ENCODE assay signal across 8 cellular contexts in the genomic region with DNA sequence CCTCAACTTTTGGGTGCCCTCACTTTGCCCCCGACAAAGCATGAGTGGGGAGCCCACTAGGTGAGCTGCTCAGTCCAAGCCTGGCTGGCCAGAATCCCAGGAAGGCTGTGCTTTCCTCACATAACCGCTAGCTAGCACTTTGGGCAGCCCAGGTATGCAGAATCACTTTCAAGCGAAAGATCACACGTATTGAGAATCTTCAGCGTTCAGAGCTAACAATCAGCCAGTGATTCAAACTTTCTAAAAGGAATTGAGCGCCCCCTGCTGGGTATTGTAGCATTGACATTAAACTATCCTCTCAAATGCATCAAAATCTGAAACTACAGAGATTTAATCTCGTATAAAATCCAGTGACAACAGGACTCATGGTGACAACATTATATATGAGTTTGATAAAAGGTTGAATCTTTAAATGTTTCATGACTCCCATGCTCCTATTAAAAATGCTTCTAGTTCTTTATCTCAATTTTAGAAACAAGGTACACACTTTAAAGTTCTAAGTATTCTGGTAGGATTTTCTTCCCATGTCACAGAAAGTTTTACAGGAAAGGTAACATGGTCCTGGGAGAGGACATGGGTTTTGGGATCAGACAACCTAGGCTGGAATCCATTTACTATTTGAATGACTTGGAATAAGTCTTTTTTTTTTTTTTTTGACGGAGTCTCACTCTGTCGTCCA. TPM values are rescaled to one million over a fixed set of nuclear protein-coding genes. Genes with fewer than 3 reads are reported as not detected.
DNase-seq lines count a peak whose midpoint lies in the region; ATAC-seq lines count a peak whose summit lies in the region.

No MANE protein-coding gene starts in this region.

- H3K27ac Mint-ChIP-seq in naive B cell: no peak overlapping the region
- H3K27ac Mint-ChIP-seq in stimulated activated memory B cell treated with anti-CD40 and anti-IgM and Interleukin-4, amounts not matched to agents 10 μg/mL and 1 μg/mL and 100 μg/mL, for 72 hours: no peak overlapping the region

- DNase-seq in Daoy (ENCODE audit: low read depth): peak; percentile 70
- DNase-seq in NOMO-1 (lab: John Stamatoyannopoulos, UW; ENCODE audit: unreplicated experiment in 2 of 2): peak; percentile 15 to 74
- peak; percentile 66 for DNase-seq in activated CD8-positive, alpha-beta memory T cell treated with anti-CD3 and anti-CD28 coated beads, Interleukin-2, amount 50 U/mL, for 24 hours (ENCODE audit: extremely low read depth)
- DNase-seq in epithelial cell of prostate (ENCODE audit: low read depth, low spot score): no peak
- DNase-seq in naive B cell: peak; percentile 62

- H3K4me3 Mint-ChIP-seq in naive B cell: no peak overlapping the region
- no peak overlapping the region for H3K4me3 Mint-ChIP-seq in stimulated activated memory B cell treated with anti-CD40 and anti-IgM and Interleukin-4, amounts not matched to agents 10 μg/mL and 1 μg/mL and 100 μg/mL, for 72 hours

- H3K9me3 Mint-ChIP-seq in naive B cell: no peaks in the 10 kb centered on the region
- H3K9me3 Mint-ChIP-seq in stimulated activated memory B cell treated with anti-CD40 and anti-IgM and Interleukin-4, amounts not matched to agents 10 μg/mL and 1 μg/mL and 100 μg/mL, for 72 hours: no peaks in the 10 kb centered on the region

- peaks cover 0 to 4% (median 4%) of the 10 kb centered on the region in 3 donors for H3K4me1 Mint-ChIP-seq in naive B cell
- H3K4me1 Mint-ChIP-seq in stimulated activated memory B cell treated with anti-CD40 and anti-IgM and Interleukin-4, amounts not matched to agents 10 μg/mL and 1 μg/mL and 100 μg/mL, for 72 hours: no peaks in the 10 kb centered on the region

- H3K27ac ChIP-seq in epithelial cell of prostate: peak overlapping the region; percentile 69

- peak; percentile 68 for ATAC-seq in HG03439 (IDR thresholded peaks at IDR 0.05; ENCODE audit: unreplicated experiment)
- ATAC-seq in naive B cell (ENCODE audit: low read depth in 2 of 2): peak; percentile 67
- peak; percentile 41 for ATAC-seq in stimulated activated memory B cell treated with anti-CD40 and anti-IgM and Interleukin-4, amounts not matched to agents 10 μg/mL and 1 μg/mL and 100 μg/mL, for 72 hours
- ATAC-seq in HG02610 (IDR thresholded peaks at IDR 0.05; ENCODE audit: unreplicated experiment): no peak

- H3K36me3 Mint-ChIP-seq in naive B cell: peaks cover 0 to 9% of the 10 kb centered on the region in 2 donors
- peaks cover 23% of the 10 kb centered on the region for H3K36me3 Mint-ChIP-seq in stimulated activated memory B cell treated with anti-CD40 and anti-IgM and Interleukin-4, amounts not matched to agents 10 μg/mL and 1 μg/mL and 100 μg/mL, for 72 hours

- no peaks in the 10 kb centered on the region for H3K27me3 Mint-ChIP-seq in naive B cell
- no peaks in the 10 kb centered on the region for H3K27me3 Mint-ChIP-seq in stimulated activated memory B cell treated with anti-CD40 and anti-IgM and Interleukin-4, amounts not matched to agents 10 μg/mL and 1 μg/mL and 100 μg/mL, for 72 hours

RNA-seq across cellular contexts. Expression of a gene that starts 11.8 kb away (rescaled TPM):
- total RNA-seq in Daoy (2014; rRNA removed; shearing (Covaris generic)): 59.1 and 72.6 TPM in 2 replicates
- 100 to 1,000 TPM in 1 of 6 donors, 10 to 100 TPM in 5; 60.4 to 112 (median 79.1) TPM for polyA plus RNA-seq in naive B cell (ENCODE audit: low read depth in 6 of 6)

RNA-seq across cellular contexts. Expression of a gene that starts 11.8 kb away (rescaled TPM):
- total RNA-seq in Daoy (2014; rRNA removed; shearing (Covaris generic)): 27.7 and 32.6 TPM in 2 replicates
- polyA plus RNA-seq in naive B cell (ENCODE audit: low read depth in 6 of 6): 10 to 100 TPM in 5 of 6 donors, 1 to 10 TPM in 1; 5.4 to 25.5 (median 17.7) TPM
